ENCODE assay signal across 9 cellular contexts in the genomic region with DNA sequence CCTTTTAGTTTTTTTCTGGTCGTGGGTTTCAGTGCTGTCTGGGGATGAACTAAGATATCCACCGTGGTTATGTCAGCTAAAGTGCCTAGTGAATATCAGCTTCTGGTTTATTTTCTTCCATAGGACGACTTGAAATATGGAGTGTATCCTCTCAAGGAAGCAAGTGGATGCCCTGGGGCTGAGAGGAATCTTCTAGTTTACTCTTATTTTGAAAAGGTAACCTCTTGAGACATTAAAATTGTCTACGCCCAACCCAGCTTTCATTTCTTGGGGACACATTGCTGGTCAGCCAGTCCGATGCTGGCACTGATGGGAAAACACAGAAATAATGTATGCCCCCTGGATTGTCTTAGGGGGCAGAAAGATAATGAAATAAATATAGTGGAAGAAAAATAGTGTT. TPM values are rescaled to one million over a fixed set of nuclear protein-coding genes. Genes with fewer than 3 reads are reported as not detected.
DNase-seq lines count a peak whose midpoint lies in the region; ATAC-seq and TF ChIP-seq lines count a peak whose summit lies in the region.
"Had no signal": no experiment of that assay in that cellular context is flagged by ENCODE, and none has a peak within 500 bp of the region (broad histone marks: within the 10 kb centered on the region; RNA-seq: fewer than 3 reads in every experiment).

No MANE protein-coding gene starts in this region.

- peaks cover 23% of the 10 kb centered on the region for H3K9me3 Mint-ChIP-seq in activated CD4-positive, alpha-beta T cell treated with anti-CD3 and anti-CD28 coated beads, Interleukin-2, amount 10 ng/mL, durations not matched to agents 7 days and 5 days
- H3K9me3 Mint-ChIP-seq in progenitor cell of endocrine pancreas (ENCODE audit: low read depth): peaks cover 13% of the 10 kb centered on the region

- CTCF ChIA-PET in activated CD4-positive, alpha-beta T cell treated with anti-CD3 and anti-CD28 coated beads, Interleukin-2, amount 10 ng/mL, durations not matched to agents 7 days and 5 days (lab: Charles Lee): interaction anchor here (0.6 to 1.1 kb wide), 2 partner anchors 9 to 123 kb away, joined by 3 read pairs; a partner anchor contains a TSS

- ATAC-seq in T-helper 17 cell: no peak
- ATAC-seq in GM18517 (IDR thresholded peaks at IDR 0.05; ENCODE audit: unreplicated experiment): no peak

- peaks cover 62% of the 10 kb centered on the region for H3K36me3 Mint-ChIP-seq in activated CD4-positive, alpha-beta T cell treated with anti-CD3 and anti-CD28 coated beads, Interleukin-2, amount 10 ng/mL, durations not matched to agents 7 days and 5 days (ENCODE audit: low read depth)
- H3K36me3 Mint-ChIP-seq in T-helper 17 cell (ENCODE audit: low read depth) (peaks cover 5% of the 10 kb centered on the region), progenitor cell of endocrine pancreas (ENCODE audit: insufficient read depth) (peaks cover 50% of the 10 kb centered on the region)

- peak overlapping the region in 3 of 4 donors; percentile 69 to 77 (median 72) for H3K4me3 ChIP-seq in esophagus squamous epithelium

- TF ChIP-seq CTCF in esophagus squamous epithelium (IDR thresholded peaks at IDR 0.05) (no peak), progenitor cell of endocrine pancreas (IDR thresholded peaks at IDR 0.05; ENCODE audit: unreplicated experiment) (no peak)

- no peak for TF ChIP-seq POLR2A in esophagus squamous epithelium (IDR thresholded peaks at IDR 0.05)

- peak overlapping the region; percentile 48 for H3K27ac Mint-ChIP-seq in activated CD4-positive, alpha-beta T cell treated with anti-CD3 and anti-CD28 coated beads, Interleukin-2, amount 10 ng/mL, durations not matched to agents 7 days and 5 days
- H3K27ac Mint-ChIP-seq in T-helper 17 cell: peak overlapping the region; percentile 98
- peak overlapping the region; percentile 71 for H3K27ac Mint-ChIP-seq in progenitor cell of endocrine pancreas

- H3K9me3 ChIP-seq in T-helper 17 cell (ENCODE audit: control insufficient read depth, low read length, poor library complexity, severe bottlenecking) (no peaks in the 10 kb centered on the region), esophagus squamous epithelium (no peaks in the 10 kb centered on the region)

- peaks cover 0 to 50% (median 0%) of the 10 kb centered on the region in 3 donors for H3K36me3 ChIP-seq in esophagus squamous epithelium

- intact Hi-C loops in esophagus squamous epithelium (cut with DNase I): no loop called here

- H3K4me1 ChIP-seq in esophagus squamous epithelium: peaks cover 0 to 42% (median 4%) of the 10 kb centered on the region in 3 donors

- POLR2A ChIA-PET in activated CD4-positive, alpha-beta T cell treated with anti-CD3 and anti-CD28 coated beads, Interleukin-2, amount 10 ng/mL, durations not matched to agents 7 days and 5 days (lab: Charles Lee): no interaction called here

- peak overlapping the region; percentile 35 for H3K4me3 Mint-ChIP-seq in activated CD4-positive, alpha-beta T cell treated with anti-CD3 and anti-CD28 coated beads, Interleukin-2, amount 10 ng/mL, durations not matched to agents 7 days and 5 days
- H3K4me3 Mint-ChIP-seq in T-helper 17 cell (peak overlapping the region; percentile 50), progenitor cell of endocrine pancreas (ENCODE audit: low read depth) (peak overlapping the region; percentile 98)

- H3K27ac ChIP-seq in esophagus squamous epithelium: peak overlapping the region in 3 of 4 donors; percentile 90 to 93 (median 91)

- H3K4me1 Mint-ChIP-seq in activated CD4-positive, alpha-beta T cell treated with anti-CD3 and anti-CD28 coated beads, Interleukin-2, amount 10 ng/mL, durations not matched to agents 7 days and 5 days: peaks cover 29% of the 10 kb centered on the region
- peaks cover 19% of the 10 kb centered on the region for H3K4me1 Mint-ChIP-seq in T-helper 17 cell
- H3K4me1 Mint-ChIP-seq in progenitor cell of endocrine pancreas (ENCODE audit: low read depth): peaks cover 12% of the 10 kb centered on the region

- DNase-seq in activated CD4-positive, alpha-beta T cell treated with anti-CD3 and anti-CD28 coated beads, Interleukin-2, amount 10 ng/mL, durations not matched to agents 7 days and 5 days: no peak
- DNase-seq in activated CD4-positive, alpha-beta T cell treated with anti-CD3 and anti-CD28 coated beads for 4 hours: no peak
- DNase-seq in T-helper 17 cell (no peak), esophagus squamous epithelium (lab: John Stamatoyannopoulos, UW) (no peak), progenitor cell of endocrine pancreas (ENCODE audit: low spot score, unreplicated experiment) (no peak), DMS79 (lab: John Stamatoyannopoulos, UW) (no peak), midbrain (lab: John Stamatoyannopoulos, UW) (no peak)
- DNase-seq: ACHN had no signal

- no peaks in the 10 kb centered on the region for H3K27me3 Mint-ChIP-seq in activated CD4-positive, alpha-beta T cell treated with anti-CD3 and anti-CD28 coated beads, Interleukin-2, amount 10 ng/mL, durations not matched to agents 7 days and 5 days
- no peaks in the 10 kb centered on the region for H3K27me3 Mint-ChIP-seq in T-helper 17 cell
- no peaks in the 10 kb centered on the region for H3K27me3 Mint-ChIP-seq in progenitor cell of endocrine pancreas

- WGBS in esophagus squamous epithelium, 2 donors: 71 to 81% methylated on average over 5 of the region's 5 CpGs

- no peaks in the 10 kb centered on the region for H3K27me3 ChIP-seq in esophagus squamous epithelium

RNA-seq across cellular contexts. Expression of a gene that starts 1.6 kb away (rescaled TPM):
- 10 to 100 TPM; 20.2 to 25.8 TPM for total RNA-seq in activated CD4-positive, alpha-beta T cell treated with anti-CD3 and anti-CD28 coated beads, Interleukin-2, amount 10 ng/mL, durations not matched to agents 7 days and 5 days
- total RNA-seq in T-helper 17 cell (10 to 100 TPM; 20.9 to 21.0 TPM), esophagus squamous epithelium (10 to 100 TPM; 10.8 to 29.2 (median 15.8) TPM), progenitor cell of endocrine pancreas (55.4 and 60.0 TPM in 2 replicates)

Comparison
In these comparisons a context has a peak if more than half of its experiments do, and no peak if none do; other contexts are left out.
1. H3K27ac Mint-ChIP-seq: peak in every context shown above with its lines; median percentile 98 in T-helper 17 cell; 71 in progenitor cell of endocrine pancreas; 48 in activated CD4-positive, alpha-beta T cell treated with anti-CD3 and anti-CD28 coated beads, Interleukin-2, amount 10 ng/mL, durations not matched to agents 7 days and 5 days.
2. H3K4me3 Mint-ChIP-seq: peak in every context shown above with its lines; median percentile 98 in progenitor cell of endocrine pancreas; 50 in T-helper 17 cell; 35 in activated CD4-positive, alpha-beta T cell treated with anti-CD3 and anti-CD28 coated beads, Interleukin-2, amount 10 ng/mL, durations not matched to agents 7 days and 5 days.